In the genomic region with DNA sequence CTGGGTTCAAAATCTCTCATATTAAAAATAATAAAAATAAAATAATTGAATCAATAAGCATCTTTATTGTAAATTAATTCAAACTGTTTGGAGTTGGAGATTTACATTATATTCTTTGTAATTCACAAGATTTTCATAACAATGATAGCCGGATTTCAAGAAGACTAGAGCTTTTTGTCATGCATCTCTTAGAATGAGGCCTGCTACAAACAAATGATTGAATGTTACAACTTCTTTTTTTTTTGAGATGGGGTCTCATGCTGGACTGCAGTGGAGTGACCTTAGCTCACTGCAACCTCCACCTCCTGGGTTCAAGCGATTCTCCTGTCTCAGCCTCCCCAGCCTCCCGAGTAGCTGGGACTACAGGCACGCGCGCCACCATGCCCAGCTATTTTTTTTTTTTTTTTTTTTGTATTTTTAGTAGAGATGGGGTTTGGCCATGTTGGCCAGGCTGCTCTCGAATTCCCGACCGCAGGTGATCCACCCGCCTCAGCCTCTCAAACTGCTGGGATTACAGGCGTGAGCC, we compare ENCODE assay signal across 24 cellular contexts. TPM values are rescaled to one million over a fixed set of nuclear protein-coding genes. Genes with fewer than 3 reads are reported as not detected.
DNase-seq lines count a peak whose midpoint lies in the region; ATAC-seq, FAIRE-seq and TF ChIP-seq lines count a peak whose summit lies in the region.
"Had no signal": no experiment of that assay in that cellular context is flagged by ENCODE, and none has a peak within 500 bp of the region (broad histone marks: within the 10 kb centered on the region; RNA-seq: fewer than 3 reads in every experiment).

No MANE protein-coding gene starts in this region.

- H3K4me3 ChIP-seq in DND-41 (ENCODE audit: low read depth in 1 of 2, low read length in 2 of 2): no peak overlapping the region

- no peak overlapping the region for H3K4ac ChIP-seq in H9 (ENCODE audit: low read depth, low read length)

- H3K4me3 Mint-ChIP-seq in H9 (peak overlapping the region; percentile 39 to 64; a peak in 4 of 5 replicates), WTC11 (peak overlapping the region; percentile 31; the same call in 1 of the 2 replicates), neural crest cell (peak overlapping the region; percentile 57)
- H3K4me3 Mint-ChIP-seq: B cell, CD14-positive monocyte, HFFc6, T-helper 17 cell had no signal

- H3K9ac ChIP-seq in DND-41 (ENCODE audit: low read depth, low read length) (no peak overlapping the region), H9 (ENCODE audit: extremely low read depth, insufficient read length, low read length) (no peak overlapping the region)
- H3K9ac ChIP-seq: SK-N-SH had no signal

- H3K27ac Mint-ChIP-seq in H9 (peak overlapping the region in 2 of 3 experiments; percentile 79 to 87; a peak in 2 of 7 replicates), WTC11 (peak overlapping the region; percentile 65; the same call in 1 of the 2 replicates), neural crest cell (ENCODE audit: unreplicated experiment) (no peak overlapping the region)
- H3K27ac Mint-ChIP-seq: B cell, HFFc6 had no signal

- CTCF ChIA-PET in WTC11 (lab: Charles Lee): interaction anchor here (1.3 kb wide), 1 partner anchor 159 kb away, joined by 4 read pairs; the partner anchor contains the start of gene MINDY2

- WGBS in H9 (ENCODE audit: extremely low coverage, insufficient read length, low lambda C conversion rate): no CpG with 5 or more reads among the region's 11 CpGs

- DNase-seq in DND-41: no peak
- peak; percentile 41 for DNase-seq in H9
- no peak for DNase-seq in WTC11 (ENCODE audit: low spot score)
- no peak for DNase-seq in neural crest cell (ENCODE audit: low read depth, low spot score)
- DNase-seq in G401 (ENCODE audit: low spot score): no peak
- DNase-seq in MV-4-11 (lab: John Stamatoyannopoulos, UW): no peak
- no peak for DNase-seq in frontal cortex (ENCODE audit: low spot score in 2 of 2)
- DNase-seq: CD8-positive, alpha-beta memory T cell; DMS 273 treated with DMSO at 0.1 percent for 48 hours; DMS79; HFFc6; Karpas-422; NCI-H1105; NCI-H1436 treated with DMSO at 0.1 percent for 48 hours; NCI-H187 treated with DMSO at 0.1 percent for 48 hours; NCI-H524; NCI-H748 treated with DMSO at 0.1 percent for 48 hours; SK-N-SH; T-helper 17 cell had no signal

- no peak overlapping the region for H3K56ac ChIP-seq in H9 (ENCODE audit: insufficient read length, low read depth, low read length)

- no peak overlapping the region for H3K27ac ChIP-seq in DND-41 (ENCODE audit: low read length)
- no peak overlapping the region for H3K27ac ChIP-seq in H9 (ENCODE audit: insufficient read length, low read depth, low read length)

- H3K18ac ChIP-seq in H9 (ENCODE audit: insufficient read length, low read depth, low read length): no peak overlapping the region

- H3K9me3 Mint-ChIP-seq in H9 (peaks cover 0 to 2% of the 10 kb centered on the region in 2 experiments; a peak in 2 of 5 replicates), WTC11 (no peaks in the 10 kb centered on the region), neural crest cell (no peaks in the 10 kb centered on the region)
- H3K9me3 Mint-ChIP-seq: CD14-positive monocyte; CD8-positive, alpha-beta memory T cell; HFFc6 had no signal

- no peak for TF ChIP-seq CTCF in DND-41 (IDR thresholded peaks at IDR 0.05; ENCODE audit: borderline replicate concordance, extremely low read depth, low read length, poor library complexity, severe bottlenecking)
- no peak for TF ChIP-seq CTCF in H9 (conservative IDR thresholded peaks at IDR 0.05)
- TF ChIP-seq CTCF in WTC11 (IDR thresholded peaks at IDR 0.05): no peak
- no peak for TF ChIP-seq CTCF in neural crest cell (conservative IDR thresholded peaks at IDR 0.05)

- ATAC-seq in DND-41 (ENCODE audit: insufficient read depth, low read depth) (no peak), WTC11 (no peak), HG02970 (IDR thresholded peaks at IDR 0.05; ENCODE audit: low FRiP score, unreplicated experiment) (no peak)
- ATAC-seq: HepG2, T-helper 17 cell had no signal

- H4K8ac ChIP-seq in H9 (replicated peaks; ENCODE audit: insufficient read length, low read depth, low read length): no peak overlapping the region

- H3K4me2 ChIP-seq in DND-41 (ENCODE audit: insufficient read depth, low read length) (peak overlapping the region; percentile 25; the same call in 1 of the 2 replicates), H9 (ENCODE audit: insufficient read depth, insufficient read length, low read length) (no peak overlapping the region)
- H3K4me2 ChIP-seq: SK-N-SH had no signal

- no peaks in the 10 kb centered on the region for H3K27me3 Mint-ChIP-seq in H9 (ENCODE audit: low read depth)
- H3K27me3 Mint-ChIP-seq in WTC11 (ENCODE audit: low read depth): no peaks in the 10 kb centered on the region
- H3K27me3 Mint-ChIP-seq in neural crest cell (ENCODE audit: low read depth): no peaks in the 10 kb centered on the region
- H3K27me3 Mint-ChIP-seq: B cell, T-helper 17 cell had no signal

- H2AK5ac ChIP-seq in H9 (ENCODE audit: insufficient read length, low read length): no peak overlapping the region

- peaks cover 33% of the 10 kb centered on the region for H3K4me1 ChIP-seq in DND-41 (ENCODE audit: insufficient read depth, low read length)
- peaks cover 6% of the 10 kb centered on the region; the same call in 1 of the 2 replicates for H3K4me1 ChIP-seq in H9 (ENCODE audit: insufficient read depth, low read length)

- H3K23ac ChIP-seq in H9 (ENCODE audit: insufficient read length, low read depth, low read length): no peak overlapping the region

- H2BK120ac ChIP-seq in H9 (ENCODE audit: low read depth, low read length, poor library complexity, severe bottlenecking): no peak overlapping the region

- no peaks in the 10 kb centered on the region for H3K27me3 ChIP-seq in DND-41 (ENCODE audit: insufficient read depth, low read length, poor library complexity)
- H3K27me3 ChIP-seq in H9 (ENCODE audit: insufficient read depth, low read length): no peaks in the 10 kb centered on the region

- H3K36me3 Mint-ChIP-seq in H9 (ENCODE audit: insufficient read depth in 1 of 3, low read depth in 3 of 3) (peaks cover 16 to 63% (median 31%) of the 10 kb centered on the region in 3 experiments), WTC11 (peaks cover 42% of the 10 kb centered on the region), neural crest cell (ENCODE audit: low read depth) (peaks cover 4% of the 10 kb centered on the region)

- no peak overlapping the region for H4K91ac ChIP-seq in H9 (ENCODE audit: insufficient read length, low read depth, low read length)

- H2BK12ac ChIP-seq in H9 (ENCODE audit: insufficient read length, low read depth, low read length): no peak overlapping the region

- POLR2A ChIA-PET in WTC11 (lab: Charles Lee): interaction anchor here (1.0 to 1.1 kb wide), 2 partner anchors 8 to 126 kb away, joined by 3 to 5 read pairs; no protein-coding TSS in a partner anchor

- FAIRE-seq in frontal cortex (lab: Jason Lieb, UNC): no peak
- FAIRE-seq: H54, HepG2 had no signal

- no peak overlapping the region for H3T11ph ChIP-seq in H9 (ENCODE audit: low read length)

- peaks cover 5% of the 10 kb centered on the region for H3K23me2 ChIP-seq in H9 (ENCODE audit: insufficient read length, low read depth, low read length, poor library complexity, severe bottlenecking)

- H3K79me1 ChIP-seq in H9 (ENCODE audit: insufficient read depth, low read depth, low read length, poor library complexity, severe bottlenecking): peaks cover 10% of the 10 kb centered on the region

- no peak overlapping the region for H4K5ac ChIP-seq in H9 (ENCODE audit: insufficient read length, low read depth, low read length)

- no peak overlapping the region for H2BK15ac ChIP-seq in H9 (ENCODE audit: low read depth, low read length)

- H2BK20ac ChIP-seq in H9 (ENCODE audit: low read depth, low read length, poor library complexity, severe bottlenecking): no peak overlapping the region

- in situ Hi-C loops in G401 (cut with HindIII; ENCODE audit: low sequenced_read_pairs): no loop called here

- H3K79me2 ChIP-seq in DND-41 (ENCODE audit: insufficient read depth, low read length): peaks cover 84% of the 10 kb centered on the region
- peaks cover 26% of the 10 kb centered on the region for H3K79me2 ChIP-seq in H9 (ENCODE audit: insufficient read depth, low read length)

- no peak overlapping the region for H3K14ac ChIP-seq in H9 (ENCODE audit: insufficient read depth, low read length)

- H4K20me1 ChIP-seq in DND-41 (ENCODE audit: insufficient read depth, low read length) (peaks cover 7% of the 10 kb centered on the region; the same call in 1 of the 2 replicates), H9 (ENCODE audit: control insufficient read depth, insufficient read depth, insufficient read length) (no peaks in the 10 kb centered on the region)

- no peak overlapping the region for H2BK5ac ChIP-seq in H9 (ENCODE audit: insufficient read length, low read length)

- H2AFZ ChIP-seq in DND-41 (ENCODE audit: low read depth, low read length): no peak overlapping the region
- H2AFZ ChIP-seq in H9 (ENCODE audit: low read length): no peak overlapping the region

- H3K36me3 ChIP-seq in DND-41 (ENCODE audit: insufficient read depth, low read length): peaks cover 51% of the 10 kb centered on the region

- H3K9me3 ChIP-seq in DND-41 (ENCODE audit: insufficient read depth, low read length, severe bottlenecking) (no peaks in the 10 kb centered on the region), H9 (ENCODE audit: control insufficient read depth, low read depth, low read length) (no peaks in the 10 kb centered on the region)
- H3K9me3 ChIP-seq: SK-N-SH had no signal

- H3K4me1 Mint-ChIP-seq in H9 (peaks cover 39 to 40% of the 10 kb centered on the region in 2 experiments), WTC11 (peaks cover 54% of the 10 kb centered on the region), neural crest cell (peaks cover 29% of the 10 kb centered on the region)

TF ChIP-seq in WTC11, 78 proteins besides CTCF, POLR2A, EP300 and RAD21 (continues in another document):
- 0 out of 2 replicates have a peak, but pooled peaks have one; percentile 51 for TF ChIP-seq ZSCAN18 (CRISPR knock-in tag; IDR thresholded peaks at IDR 0.05)

RNA-seq across cellular contexts. Expression of gene SLTM, which starts 3.5 kb away (rescaled TPM):
- 129 and 132 TPM in 2 replicates for total RNA-seq in H9 (2021)
- total RNA-seq in WTC11 (2021): 106 to 126 TPM (median 107 TPM) in 3 replicates
- total RNA-seq in neural crest cell: 105 and 122 TPM in 2 replicates
- 30.7 and 53.4 TPM in 2 replicates for total RNA-seq in G401 (2014; rRNA removed; shearing (Covaris generic))
- total RNA-seq in frontal cortex: 78.3 TPM

RNA-seq across cellular contexts. Expression of gene RNF111, which starts 57.5 kb away (rescaled TPM):
- 28.0 and 28.4 TPM in 2 replicates for total RNA-seq in H9 (2021)
- total RNA-seq in WTC11 (2021): 22.4 to 22.6 TPM (median 22.6 TPM) in 3 replicates
- 37.4 and 37.7 TPM in 2 replicates for total RNA-seq in neural crest cell
- 4.6 and 8.8 TPM in 2 replicates for total RNA-seq in G401 (2014; rRNA removed; shearing (Covaris generic))
- total RNA-seq in frontal cortex: 33.0 TPM
